In the genomic region with DNA sequence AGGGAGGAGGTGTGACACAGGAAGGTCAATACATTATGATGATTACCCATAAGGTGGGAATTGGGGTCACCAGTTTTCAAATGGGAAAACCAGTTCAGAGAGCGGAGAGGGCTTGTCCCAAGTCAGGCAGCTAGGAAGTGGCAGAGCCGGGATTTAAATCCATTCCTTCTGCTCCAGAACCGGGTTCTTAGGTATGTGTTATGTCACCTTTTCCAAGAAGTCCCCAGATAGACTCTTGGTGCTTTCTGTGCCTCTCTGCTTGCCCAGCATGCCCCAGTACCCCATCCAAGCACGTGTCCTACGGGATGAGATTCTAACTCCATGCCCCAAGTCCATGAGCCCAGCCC, we compare ENCODE assay signal across 14 cellular contexts.
"Had no signal": no experiment of that assay in that cellular context is flagged by ENCODE, and none has a peak within 500 bp of the region (broad histone marks: within the 10 kb centered on the region; RNA-seq: fewer than 3 reads in every experiment).

No MANE protein-coding gene starts in this region.

- H3K9me3 Mint-ChIP-seq: activated CD4-positive, alpha-beta memory T cell treated with anti-CD3 and anti-CD28 coated beads, Interleukin-2, amount 10 ng/mL, durations not matched to agents 7 days and 5 days; activated naive CD4-positive, alpha-beta T cell treated with anti-CD3 and anti-CD28 coated beads, Interleukin-2, amount 10 ng/mL, durations not matched to agents 7 days and 5 days; activated T-helper 1 cell treated with anti-CD3 and anti-CD28 coated beads, Interleukin-12 subunit alpha, Interleukin-12 subunit beta, Interleukin-2, Interleukin-4 antibody, amounts not matched to agents 30 ng/mL and 10 ng/mL and 1 ng/mL, durations not matched to agents 14 hours and 24 hours and 36 hours had no signal

- H3K4me3 Mint-ChIP-seq: activated CD4-positive, alpha-beta memory T cell treated with anti-CD3 and anti-CD28 coated beads, Interleukin-2, amount 10 ng/mL, durations not matched to agents 7 days and 5 days; activated naive CD4-positive, alpha-beta T cell treated with anti-CD3 and anti-CD28 coated beads, Interleukin-2, amount 10 ng/mL, durations not matched to agents 7 days and 5 days; activated T-helper 1 cell treated with anti-CD3 and anti-CD28 coated beads, Interleukin-12 subunit alpha, Interleukin-12 subunit beta, Interleukin-2, Interleukin-4 antibody, amounts not matched to agents 30 ng/mL and 10 ng/mL and 1 ng/mL, durations not matched to agents 14 hours and 24 hours and 36 hours had no signal

- H3K4me3 ChIP-seq: psoas muscle, SJCRH30 had no signal

- H3K4me1 ChIP-seq: breast epithelium, psoas muscle, SJCRH30 had no signal

- DNase-seq: activated CD4-positive, alpha-beta memory T cell treated with anti-CD3 and anti-CD28 coated beads, Interleukin-2, amount 10 ng/mL, durations not matched to agents 7 days and 5 days; activated CD8-positive, alpha-beta memory T cell treated with anti-CD3 and anti-CD28 coated beads, Interleukin-2, amount 50 U/mL, for 4 hours; activated naive CD4-positive, alpha-beta T cell treated with anti-CD3 and anti-CD28 coated beads, Interleukin-2, amount 10 ng/mL, durations not matched to agents 7 days and 5 days; kidney glomerular epithelial cell; occipital lobe; psoas muscle; sigmoid colon; SJCRH30; stimulated activated CD4-positive, alpha-beta T cell treated with anti-CD3 and anti-CD28 coated beads, Interleukin-12 subunit alpha, Interleukin-12 subunit beta, amount 100 ng/mL, for 4 hours; stimulated activated naive CD4-positive, alpha-beta T cell treated with Interleukin-2 at 50 U/mL for 16 hours; T1000 had no signal

- H3K36me3 ChIP-seq: breast epithelium, gastroesophageal sphincter, sigmoid colon, SJCRH30 had no signal

- ATAC-seq: psoas muscle had no signal

- H3K27ac Mint-ChIP-seq: activated CD4-positive, alpha-beta memory T cell treated with anti-CD3 and anti-CD28 coated beads, Interleukin-2, amount 10 ng/mL, durations not matched to agents 7 days and 5 days; activated naive CD4-positive, alpha-beta T cell treated with anti-CD3 and anti-CD28 coated beads, Interleukin-2, amount 10 ng/mL, durations not matched to agents 7 days and 5 days; activated T-helper 1 cell treated with anti-CD3 and anti-CD28 coated beads, Interleukin-12 subunit alpha, Interleukin-12 subunit beta, Interleukin-2, Interleukin-4 antibody, amounts not matched to agents 30 ng/mL and 10 ng/mL and 1 ng/mL, durations not matched to agents 14 hours and 24 hours and 36 hours had no signal

- H3K27ac ChIP-seq: breast epithelium, gastroesophageal sphincter, psoas muscle, sigmoid colon, SJCRH30 had no signal

- H3K27me3 ChIP-seq: breast epithelium, SJCRH30 had no signal

- H3K9me3 ChIP-seq: breast epithelium, gastroesophageal sphincter, psoas muscle, sigmoid colon, SJCRH30 had no signal
